8 cellular contexts compared by ENCODE assay signal in the genomic region with DNA sequence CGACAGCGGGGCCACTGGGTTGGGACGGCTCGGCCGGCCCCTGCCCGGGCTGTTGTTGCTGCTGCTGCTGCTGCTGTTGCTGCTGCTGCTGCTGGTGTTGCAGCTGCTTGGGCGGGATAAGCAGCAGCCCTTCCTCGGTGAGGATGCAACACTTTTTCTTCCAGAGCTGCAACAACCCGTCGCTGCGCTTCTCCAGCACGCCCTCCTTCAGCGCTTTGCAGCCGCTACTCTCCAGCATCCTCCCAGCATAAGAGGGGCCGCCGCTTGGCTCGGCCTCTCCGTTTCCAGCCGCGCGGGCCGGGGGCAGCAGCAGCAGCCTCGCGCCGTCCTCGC. TPM values are rescaled to one million over a fixed set of nuclear protein-coding genes. Genes with fewer than 3 reads are reported as not detected.
DNase-seq lines count a peak whose midpoint lies in the region; ATAC-seq, FAIRE-seq and TF ChIP-seq lines count a peak whose summit lies in the region.

No MANE protein-coding gene starts in this region.

- ATAC-seq in GM18907 (IDR thresholded peaks at IDR 0.05; ENCODE audit: unreplicated experiment) (peak; percentile 12), HG03354 (IDR thresholded peaks at IDR 0.05; ENCODE audit: poor library complexity, severe bottlenecking, unreplicated experiment) (peak; percentile 14)

- H3K9me3 ChIP-seq in adipocyte (ENCODE audit: control insufficient read depth, low read length), result no peaks in the 10 kb centered on the region
- no peaks in the 10 kb centered on the region for H3K9me3 ChIP-seq in kidney (ENCODE audit: control insufficient read depth in 1 of 2, low read length in 2 of 2)
- H3K9me3 ChIP-seq in thymus (ENCODE audit: control insufficient read depth), result no peaks in the 10 kb centered on the region

- intact Hi-C loops in kidney (cut with DNase I), result loop anchor here (10.0 kb wide), 1 partner anchor 506 kb away; no protein-coding TSS in a partner anchor

- H3K9ac ChIP-seq in adipocyte (ENCODE audit: low read length) (peak overlapping the region; percentile 96), kidney (ENCODE audit: low read length in 2 of 2) (peak overlapping the region; percentile 77 to 85)

- H3K36me3 ChIP-seq in adipocyte (ENCODE audit: control insufficient read depth, insufficient read depth, low read length, severe bottlenecking) (no peaks in the 10 kb centered on the region), kidney (ENCODE audit: control insufficient read depth in 1 of 2, insufficient read depth in 2 of 2, low read length in 2 of 2) (no peaks in the 10 kb centered on the region), thymus (ENCODE audit: control insufficient read depth, insufficient read depth) (no peaks in the 10 kb centered on the region)

- H3K27me3 ChIP-seq in adipocyte (replicated peaks; ENCODE audit: control insufficient read depth, insufficient read depth, low read length) (no peaks in the 10 kb centered on the region), thymus (ENCODE audit: control insufficient read depth, insufficient read depth) (peaks cover 7% of the 10 kb centered on the region)

- FAIRE-seq in kidney (lab: Jason Lieb, UNC), result no peak

- DNase-seq in adipocyte (ENCODE audit: low read depth) (no peak), kidney (no peak), COLO829 (ENCODE audit: low spot score) (no peak), A172 (ENCODE audit: low spot score) (no peak)
- no peak for DNase-seq in activated CD8-positive, alpha-beta memory T cell treated with anti-CD3 and anti-CD28 coated beads, Interleukin-2, amount 50 U/mL, for 48 hours

- H3K4me1 ChIP-seq in adipocyte (ENCODE audit: control insufficient read depth, insufficient read depth, low read length) (peaks cover 33% of the 10 kb centered on the region), kidney (ENCODE audit: control insufficient read depth in 1 of 2, insufficient read depth in 1 of 2, low read depth in 1 of 2, low read length in 2 of 2) (peaks cover 0 to 6% of the 10 kb centered on the region in 2 donors), thymus (ENCODE audit: control insufficient read depth, insufficient read depth, low read length) (peaks cover 3% of the 10 kb centered on the region)

- H3K27ac ChIP-seq in kidney (ENCODE audit: low read depth in 2 of 2, low read length in 2 of 2) (peak overlapping the region; percentile 85 to 95), thymus (ENCODE audit: low read depth) (no peak overlapping the region)

- H3K4me3 ChIP-seq in adipocyte (ENCODE audit: low read length), result peak overlapping the region; percentile 95
- peak overlapping the region; percentile 80 to 98 for H3K4me3 ChIP-seq in kidney (ENCODE audit: low read length in 2 of 2)
- peak overlapping the region; percentile 59 for H3K4me3 ChIP-seq in thymus (ENCODE audit: low read length)

- WGBS in thymus, result 2% methylated on average over 26 of the region's 26 CpGs

- TF ChIP-seq CTCF in kidney (IDR thresholded peaks at IDR 0.05; ENCODE audit: borderline replicate concordance, extremely low read depth, insufficient read depth), result no peak

RNA-seq across cellular contexts. Expression of gene PHLDA1, which starts 0.5 kb away (rescaled TPM):
- 15.3 TPM for total RNA-seq in kidney
- polyA plus RNA-seq in kidney (ENCODE audit: insufficient read depth, low read depth, low replicate concordance), result 9.5 TPM
- polyA plus RNA-seq in thymus, result 8.3 TPM
- 48.3 and 61.6 TPM in 2 replicates for total RNA-seq in A172 (2014; rRNA removed; shearing (Covaris generic))

RNA-seq across cellular contexts. Expression of gene NAP1L1, which starts 53.4 kb away (rescaled TPM):
- total RNA-seq in kidney, result 288 TPM
- polyA plus RNA-seq in kidney (ENCODE audit: insufficient read depth, low read depth, low replicate concordance) (180 TPM), thymus (548 TPM)
- 547 and 785 TPM in 2 replicates for total RNA-seq in A172 (2014; rRNA removed; shearing (Covaris generic))
